8 cellular contexts compared by ENCODE assay signal in genomic region chr7:44748948-44749731, GRCh38. TPM values are rescaled to one million over a fixed set of nuclear protein-coding genes. Genes with fewer than 3 reads are reported as not detected.
DNase-seq lines count a peak whose midpoint lies in the region; ATAC-seq, FAIRE-seq and TF ChIP-seq lines count a peak whose summit lies in the region.

No MANE protein-coding gene starts in this region.

- peak overlapping the region; percentile 71 for H3K4me2 ChIP-seq in endothelial cell of umbilical vein (ENCODE audit: insufficient read depth, low read length)

- TF ChIP-seq CTCF in endothelial cell of umbilical vein (IDR thresholded peaks at IDR 0.05; ENCODE audit: extremely low read depth in 1 of 2, insufficient read depth in 1 of 2, low read depth in 1 of 2, low read length in 2 of 2) = no peak
- no peak for TF ChIP-seq CTCF in ovary (IDR thresholded peaks at IDR 0.05)

- H3K36me3 ChIP-seq in SJCRH30 (no peaks in the 10 kb centered on the region), endothelial cell of umbilical vein (ENCODE audit: control insufficient read depth in 2 of 2, extremely low read depth in 1 of 2, insufficient read depth in 2 of 2, low read length in 2 of 2) (peaks cover 0 to 6% of the 10 kb centered on the region in 2 experiments), ovary (no peaks in the 10 kb centered on the region)

- no peaks in the 10 kb centered on the region for H3K9me3 ChIP-seq in SJCRH30 (replicated peaks)
- no peaks in the 10 kb centered on the region for H3K9me3 ChIP-seq in endothelial cell of umbilical vein (replicated peaks; ENCODE audit: control insufficient read depth, insufficient read depth, low read length)
- no peaks in the 10 kb centered on the region for H3K9me3 ChIP-seq in ovary

- 0 to 4% (median 1%) methylated on average over 18 to 60 of the region's 60 CpGs for WGBS in ovary, 3 donors

- H3K4me1 ChIP-seq in SJCRH30 = no peaks in the 10 kb centered on the region; the same call in 1 of the 2 replicates
- peaks cover 15% of the 10 kb centered on the region for H3K4me1 ChIP-seq in endothelial cell of umbilical vein (ENCODE audit: control insufficient read depth, extremely low read depth, insufficient read depth, low read length)
- H3K4me1 ChIP-seq in ovary (ENCODE audit: insufficient read depth) = peaks cover 12% of the 10 kb centered on the region

- H3K9ac ChIP-seq in endothelial cell of umbilical vein (replicated peaks; ENCODE audit: extremely low read depth, insufficient read depth, low read length) = peak overlapping the region; percentile 78

- no peak for TF ChIP-seq EP300 in ovary (IDR thresholded peaks at IDR 0.05)

- H3K27me3 ChIP-seq in SJCRH30 (no peaks in the 10 kb centered on the region), endothelial cell of umbilical vein (ENCODE audit: control insufficient read depth in 2 of 2, insufficient read depth in 2 of 2, low read length in 2 of 2) (no peaks in the 10 kb centered on the region), ovary (no peaks in the 10 kb centered on the region)

- FAIRE-seq in endothelial cell of umbilical vein (lab: Jason Lieb, UNC) = no peak

- peak; percentile 12 for DNase-seq in stimulated activated CD4-positive, alpha-beta T cell treated with anti-CD3 and anti-CD28 coated beads, Interleukin-1b, Interleukin-23, amount 100 ng/mL, for 48 hours
- DNase-seq in stimulated activated CD4-positive, alpha-beta T cell treated with anti-CD3 and anti-CD28 coated beads, Interleukin-4, amount 100 ng/mL, for 24 hours = no peak
- DNase-seq in SJCRH30 (no peak), endothelial cell of umbilical vein (ENCODE audit: low read depth, low spot score) (no peak), ovary (peak in 2 of 5 donors; percentile 59 to 63), HEK293T (ENCODE audit: extremely low spot score) (no peak), foreskin melanocyte (no peak)

- H3K27ac ChIP-seq in SJCRH30 (no peak overlapping the region), endothelial cell of umbilical vein (ENCODE audit: insufficient read depth, low read depth, low read length) (peak overlapping the region; percentile 45), ovary (peak overlapping the region; percentile 34 to 36)

- H2AFZ ChIP-seq in endothelial cell of umbilical vein (ENCODE audit: low read depth, low read length) = no peak overlapping the region

- H4K20me1 ChIP-seq in endothelial cell of umbilical vein (replicated peaks; ENCODE audit: control insufficient read depth, extremely low read depth, insufficient read depth, low read length) = no peaks in the 10 kb centered on the region

- peaks cover 41% of the 10 kb centered on the region for H3K79me2 ChIP-seq in endothelial cell of umbilical vein (ENCODE audit: control insufficient read depth, insufficient read depth, low read length)

- CTCF ChIA-PET in endothelial cell of umbilical vein (lab: Charles Lee) = interaction anchor here (1.0 to 1.4 kb wide), 4 partner anchors 14 to 98 kb away, joined by 3 read pairs; partner anchors contain the start of gene H2AZ2
- CTCF ChIA-PET in HEK293T (lab: Yijun Ruan, JAX) = no interaction called here

- no peaks in the 10 kb centered on the region for H3K9me1 ChIP-seq in endothelial cell of umbilical vein (replicated peaks; ENCODE audit: control insufficient read depth, extremely low read depth, insufficient read depth, low read length)

- peak overlapping the region; percentile 99 for H3K4me3 ChIP-seq in SJCRH30
- peak overlapping the region; percentile 46 to 98 (median 71) for H3K4me3 ChIP-seq in endothelial cell of umbilical vein (replicated peaks in 1 of 3; ENCODE audit: insufficient read depth in 1 of 3, low read depth in 1 of 3, low read length in 3 of 3)
- H3K4me3 ChIP-seq in ovary = peak overlapping the region; percentile 59

- POLR2A ChIA-PET in endothelial cell of umbilical vein (lab: Charles Lee) = no interaction called here
- POLR2A ChIA-PET in HEK293T (lab: Yijun Ruan, JAX) = interaction anchor here (0.5 to 2.5 kb wide), 5 partner anchors 99 to 175 kb away, joined by 3 to 10 read pairs (median 5); partner anchors contain the start of genes DDX56, H2AZ2, OGDH and TMED4

- TF ChIP-seq POLR2A in endothelial cell of umbilical vein (IDR thresholded peaks at IDR 0.05; ENCODE audit: low read depth, low read length) (no peak), ovary (IDR thresholded peaks at IDR 0.05) (no peak)

- intact Hi-C loops in endothelial cell of umbilical vein (cut with micrococcal nuclease) = loop anchor here (1.0 to 5.0 kb wide), 7 partner anchors 14 to 166 kb away; partner anchors contain the start of genes H2AZ2, OGDH, PPIA and TMED4
- intact Hi-C loops in ovary (cut with DNase I) = loop anchor here in 1 of 4 donors (2.0 to 5.0 kb wide), 3 partner anchors 48 to 142 kb away; partner anchors contain the start of genes H2AZ2, OGDH and PPIA

- peak; percentile 11 for ATAC-seq in HG02884 (IDR thresholded peaks at IDR 0.05; ENCODE audit: unreplicated experiment)

- BruUV-seq in endothelial cell of umbilical vein (replicated peaks; lab: Mats Ljungman, UMichigan) = no TSS peak

- dilution Hi-C loops in endothelial cell of umbilical vein (cut with MboI; ENCODE audit: extremely low pct_ligation_motif_present, low sequenced_read_pairs) = no loop called here

TF ChIP-seq in endothelial cell of umbilical vein, 7 proteins besides CTCF, POLR2A, EP300 and RAD21:
- TF ChIP-seq MAX (IDR thresholded peaks at IDR 0.05; ENCODE audit: insufficient read depth, insufficient read length) = no peak
- TF ChIP-seq FOS (IDR thresholded peaks at IDR 0.05; ENCODE audit: borderline replicate concordance, insufficient read depth, low read length) = no peak
- no peak for TF ChIP-seq JUN (IDR thresholded peaks at IDR 0.05; ENCODE audit: borderline replicate concordance, insufficient read depth, insufficient read length, low read depth)
- no peak for TF ChIP-seq EZH2 (IDR thresholded peaks at IDR 0.05; ENCODE audit: borderline replicate concordance, low read depth, low read length, severe bottlenecking)

TF ChIP-seq in HEK293T, 16 proteins besides CTCF, POLR2A, EP300 and RAD21:
- TF ChIP-seq ZNF384 (IDR thresholded peaks at IDR 0.05) = no peak
- TF ChIP-seq ELF4 (IDR thresholded peaks at IDR 0.05) = no peak
- no peak for TF ChIP-seq L3MBTL2 (conservative IDR thresholded peaks at IDR 0.05)
TF ChIP-seq in HEK293T: peak in this region for 0.

RNA-seq across cellular contexts. Expression of gene ZMIZ2, which starts 0.5 kb away (rescaled TPM):
- total RNA-seq in SJCRH30 (2014; rRNA removed; shearing (Covaris generic)) = 9.0 and 13.3 TPM in 2 replicates
- total RNA-seq in endothelial cell of umbilical vein (87.5 and 88.6 TPM in 2 replicates), ovary (10 to 100 TPM; 20.0 to 85.5 (median 69.4) TPM)
- polyA plus RNA-seq in endothelial cell of umbilical vein (30.6 and 37.6 TPM in 2 replicates), ovary (10 to 100 TPM; 12.7 to 36.8 TPM)
- 11.5 and 13.4 TPM in 2 replicates for polyA plus RNA-seq in endothelial cell of umbilical vein (2011; cell fraction: cytosol; rRNA removed)
- polyA plus RNA-seq in endothelial cell of umbilical vein (2011; cell fraction: nucleus; rRNA removed) = 135 and 170 TPM in 2 replicates
- polyA plus RNA-seq in endothelial cell of umbilical vein (2012) = 40.0 and 70.2 TPM in 2 replicates
- polyA minus RNA-seq in endothelial cell of umbilical vein = 29.5 and 32.5 TPM in 2 replicates
- polyA minus RNA-seq in endothelial cell of umbilical vein (2011; cell fraction: cytosol; rRNA and poly(A)+ RNA removed) = 11.8 TPM
- 62.5 and 77.2 TPM in 2 replicates for polyA minus RNA-seq in endothelial cell of umbilical vein (2011; cell fraction: nucleus; rRNA and poly(A)+ RNA removed)

RNA-seq across cellular contexts. Expression of gene PPIA, which starts 47.3 kb away (rescaled TPM):
- 4,792 and 5,450 TPM in 2 replicates for total RNA-seq in SJCRH30 (2014; rRNA removed; shearing (Covaris generic))
- total RNA-seq in endothelial cell of umbilical vein = 2,542 and 2,602 TPM in 2 replicates
- 4,328 and 5,159 TPM in 2 replicates for polyA plus RNA-seq in endothelial cell of umbilical vein
- polyA plus RNA-seq in endothelial cell of umbilical vein (2011; cell fraction: cytosol; rRNA removed) = 6,306 and 6,778 TPM in 2 replicates
- polyA plus RNA-seq in endothelial cell of umbilical vein (2011; cell fraction: nucleus; rRNA removed) = 2,365 and 2,568 TPM in 2 replicates
- 2,438 and 3,460 TPM in 2 replicates for polyA plus RNA-seq in endothelial cell of umbilical vein (2012)
- 1,934 and 2,592 TPM in 2 replicates for polyA minus RNA-seq in endothelial cell of umbilical vein
- polyA minus RNA-seq in endothelial cell of umbilical vein (2011; cell fraction: cytosol; rRNA and poly(A)+ RNA removed) = 785 TPM
- polyA minus RNA-seq in endothelial cell of umbilical vein (2011; cell fraction: nucleus; rRNA and poly(A)+ RNA removed) = 303 and 436 TPM in 2 replicates
- total RNA-seq in ovary = 1,000 to 10,000 TPM in 1 of 7 donors, 100 to 1,000 TPM in 6; 644 to 1,200 (median 790) TPM
- 1,000 to 10,000 TPM; 1,452 to 2,091 TPM for polyA plus RNA-seq in ovary
